Comparison of ENCODE assay signal across 8 cellular contexts in the genomic region with DNA sequence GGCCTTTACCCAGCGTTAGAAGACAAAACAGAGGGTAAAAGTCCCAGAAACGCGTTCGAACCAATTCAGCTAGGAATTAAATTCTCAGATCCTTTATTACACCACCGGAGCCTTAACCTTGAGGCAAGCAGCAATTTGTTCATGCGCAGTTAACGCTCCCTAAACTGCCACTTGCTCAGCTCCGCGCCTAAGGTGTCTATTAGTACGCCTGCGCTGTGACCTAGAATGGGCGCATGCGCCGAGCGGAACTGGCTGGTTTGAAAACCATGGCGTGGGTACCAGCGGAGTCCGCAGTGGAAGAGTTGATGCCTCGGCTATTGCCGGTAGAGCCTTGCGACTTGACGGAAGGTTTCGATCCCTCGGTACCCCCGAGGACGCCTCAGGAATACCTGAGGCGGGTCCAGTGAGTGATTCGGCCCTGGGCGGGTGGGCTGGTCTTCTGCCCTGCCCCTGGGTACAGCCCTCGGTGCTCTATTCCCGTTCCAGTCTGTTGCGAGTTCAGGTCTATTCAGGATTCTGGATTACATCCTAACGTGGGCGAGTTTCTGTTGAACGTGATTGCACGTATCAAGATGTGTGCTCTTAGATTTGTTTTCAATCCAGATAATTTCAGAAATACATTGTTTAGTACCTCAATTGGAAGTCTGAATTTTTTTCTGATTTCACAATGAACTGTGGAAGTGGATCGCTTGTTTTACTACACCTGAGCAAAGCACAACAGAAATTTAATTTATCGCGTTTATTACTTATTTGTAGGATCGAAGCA. TPM values are rescaled to one million over a fixed set of nuclear protein-coding genes. Genes with fewer than 3 reads are reported as not detected.
DNase-seq lines count a peak whose midpoint lies in the region; ATAC-seq, FAIRE-seq and TF ChIP-seq lines count a peak whose summit lies in the region.

A gene with protein sequence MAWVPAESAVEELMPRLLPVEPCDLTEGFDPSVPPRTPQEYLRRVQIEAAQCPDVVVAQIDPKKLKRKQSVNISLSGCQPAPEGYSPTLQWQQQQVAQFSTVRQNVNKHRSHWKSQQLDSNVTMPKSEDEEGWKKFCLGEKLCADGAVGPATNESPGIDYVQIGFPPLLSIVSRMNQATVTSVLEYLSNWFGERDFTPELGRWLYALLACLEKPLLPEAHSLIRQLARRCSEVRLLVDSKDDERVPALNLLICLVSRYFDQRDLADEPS (plus strand): TSS at position 251 of the 766 bp plus-strand sequence. CDS start 16 bp downstream, at position 267.

- DNase-seq in AG10803 (ENCODE audit: low read depth) (peak; percentile 93), NCI-H460 (ENCODE audit: extremely low read depth, low read depth) (peak; percentile 97), cerebellum (ENCODE audit: low spot score) (peak; percentile 92), keratinocyte (ENCODE audit: low read depth, low spot score) (peak; percentile 50)
- peak; percentile 92 for DNase-seq in activated CD4-positive, CD25-positive, alpha-beta regulatory T cell treated with anti-CD3 and anti-CD28 coated beads, Interleukin-2, amount 50 U/mL, for 72 hours
- peak; percentile 87 to 88 for DNase-seq in stimulated activated CD4-positive, alpha-beta T cell treated with anti-CD3 and anti-CD28 coated beads, Interleukin-15, amount 100 ng/mL, for 1 hour (ENCODE audit: low read depth in 1 of 2, low spot score in 1 of 2)

- H3K4me1 ChIP-seq in keratinocyte (ENCODE audit: control insufficient read depth, extremely low read depth, insufficient read depth, low read length) = peaks cover 12% of the 10 kb centered on the region

- H4K20me1 ChIP-seq in keratinocyte (ENCODE audit: control insufficient read depth, extremely low read depth, insufficient read depth, low read length) = no peaks in the 10 kb centered on the region

- H3K4me2 ChIP-seq in keratinocyte (ENCODE audit: control insufficient read depth, extremely low read depth, insufficient read depth, low read depth, low read length) = peak within 1 kb of the TSS; percentile 99

- peak within 1 kb of the TSS; percentile 99 for H2AFZ ChIP-seq in keratinocyte (ENCODE audit: control insufficient read depth, low read length)

- ATAC-seq in GM19043 (IDR thresholded peaks at IDR 0.05; ENCODE audit: low read depth, unreplicated experiment) (peak; percentile 84), HG03378 (IDR thresholded peaks at IDR 0.05; ENCODE audit: unreplicated experiment) (peak; percentile 92)

- peak within 1 kb of the TSS; percentile 86 for H3K9ac ChIP-seq in keratinocyte (ENCODE audit: control insufficient read depth, extremely low read depth, insufficient read depth, low read length)

- H3K27me3 ChIP-seq in keratinocyte (ENCODE audit: control insufficient read depth, extremely low read depth, insufficient read depth, low read length) = no peaks in the 10 kb centered on the region

- dilution Hi-C loops in keratinocyte (cut with MboI; ENCODE audit: extremely low pct_ligation_motif_present, low sequenced_read_pairs) = no loop called here

- TF ChIP-seq CTCF in AG10803 (conservative IDR thresholded peaks at IDR 0.05; ENCODE audit: low read length) (no peak), keratinocyte (optimal IDR thresholded peaks at IDR 0.05 in 1 of 3, IDR thresholded peaks at IDR 0.05 in 1 of 3, conservative IDR thresholded peaks at IDR 0.05 in 1 of 3; ENCODE audit: extremely low read depth in 1 of 3, insufficient read depth in 2 of 3, low read length in 3 of 3) (no peak)

- H3K9me3 ChIP-seq in keratinocyte (ENCODE audit: control insufficient read depth, low read depth, low read length) = no peaks in the 10 kb centered on the region

- H3K79me2 ChIP-seq in keratinocyte (ENCODE audit: control insufficient read depth, insufficient read depth, low read length) = peaks cover 17% of the 10 kb centered on the region

- peak within 1 kb of the TSS; percentile 78 for H3K4me3 ChIP-seq in AG10803 (ENCODE audit: low read length)
- H3K4me3 ChIP-seq in keratinocyte (ENCODE audit: control insufficient read depth in 2 of 3, extremely low read depth in 1 of 3, insufficient read depth in 2 of 3, low read depth in 1 of 3, low read length in 3 of 3) = peak within 1 kb of the TSS; percentile 84 to 99 (median 99)

- H3K27ac ChIP-seq in keratinocyte (ENCODE audit: control insufficient read depth, insufficient read depth, low read length) = peak within 1 kb of the TSS; percentile 77

- peaks cover 0 to 10% of the 10 kb centered on the region in 2 experiments for H3K36me3 ChIP-seq in keratinocyte (ENCODE audit: control insufficient read depth in 2 of 2, extremely low read depth in 1 of 2, insufficient read depth in 2 of 2, low read length in 2 of 2)

- H3K9me1 ChIP-seq in keratinocyte (ENCODE audit: control insufficient read depth, extremely low read depth, insufficient read depth, low read length) = no peaks in the 10 kb centered on the region

- FAIRE-seq in keratinocyte (lab: Jason Lieb, UNC) = peak; percentile 93

RNA-seq across cellular contexts. Expression of the gene that starts here (rescaled TPM):
- total RNA-seq in NCI-H460 (2014; rRNA removed; shearing (Covaris generic)) = 55.9 and 61.7 TPM in 2 replicates
- polyA plus RNA-seq in NCI-H460 (2014; cell fraction: nucleus; rRNA removed) = 50.3 and 56.0 TPM in 2 replicates
- total RNA-seq in cerebellum = 26.0 TPM
- 15.2 to 28.7 TPM (median 17.7 TPM) in 3 replicates for polyA plus RNA-seq in keratinocyte
- polyA plus RNA-seq in keratinocyte (2011; ENCODE audit: low read depth) = 14.0 TPM
- 19.1 and 20.9 TPM in 2 replicates for polyA plus RNA-seq in keratinocyte (2011; cell fraction: cytosol; rRNA removed)
- polyA plus RNA-seq in keratinocyte (2011; cell fraction: nucleus; rRNA removed) = 27.0 and 27.7 TPM in 2 replicates
- polyA plus RNA-seq in keratinocyte (2012; ENCODE audit: low replicate concordance) = 9.8 and 12.0 TPM in 2 replicates
- 2.1 to 10.4 TPM (median 9.1 TPM) in 3 replicates for polyA minus RNA-seq in keratinocyte
- 6.7 TPM for polyA minus RNA-seq in keratinocyte (2011; cell fraction: cytosol; rRNA and poly(A)+ RNA removed)
- polyA minus RNA-seq in keratinocyte (2011; cell fraction: nucleus; rRNA and poly(A)+ RNA removed) = 2.5 and 4.0 TPM in 2 replicates

Comparison
In these comparisons a context has a peak if more than half of its experiments do, and no peak if none do; other contexts are left out.
1. Peak in every context shown above with its lines: DNase-seq, ATAC-seq, H3K4me3 ChIP-seq and H3K27ac ChIP-seq.